ENCODE assay signal across 9 cellular contexts in the genomic region with DNA sequence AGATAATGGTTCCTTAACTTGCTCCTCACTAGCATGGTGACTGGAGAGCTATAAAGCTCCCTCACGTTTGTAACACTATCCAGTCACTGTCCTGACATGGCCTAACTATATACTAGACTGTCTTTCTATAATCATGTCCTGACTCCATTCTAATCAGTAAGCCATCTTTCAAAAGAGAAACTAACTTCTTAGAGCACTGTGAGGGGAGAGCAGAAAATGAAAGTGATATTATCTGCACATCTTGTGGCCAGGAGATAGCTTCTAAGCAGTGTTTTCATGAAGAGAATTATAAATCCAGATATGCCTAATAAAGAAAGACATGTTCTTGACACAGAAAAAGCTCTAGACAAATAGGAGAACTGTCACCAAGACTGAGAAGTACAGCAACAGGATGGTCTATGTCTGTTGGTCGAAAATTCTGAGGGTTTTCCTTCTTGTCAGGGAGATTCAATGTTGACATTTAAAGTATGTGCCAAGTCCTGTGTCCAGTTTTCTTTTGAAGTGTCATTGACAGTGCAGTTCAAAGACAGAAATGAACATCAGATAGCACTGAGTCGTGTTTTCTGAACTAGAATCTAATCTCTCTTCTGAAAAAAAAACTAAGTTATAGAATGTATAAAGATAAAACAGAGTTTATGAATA.
DNase-seq lines count a peak whose midpoint lies in the region; ATAC-seq and TF ChIP-seq lines count a peak whose summit lies in the region.
"Had no signal": no experiment of that assay in that cellular context is flagged by ENCODE, and none has a peak within 500 bp of the region (broad histone marks: within the 10 kb centered on the region; RNA-seq: fewer than 3 reads in every experiment).

No MANE protein-coding gene starts in this region.

- no peak overlapping the region for H3K4me3 ChIP-seq in colonic mucosa

- ATAC-seq in GM19035 (IDR thresholded peaks at IDR 0.05; ENCODE audit: unreplicated experiment), result peak; percentile 99
- ATAC-seq in HG02884 (IDR thresholded peaks at IDR 0.05; ENCODE audit: unreplicated experiment), result peak; percentile 98
- no peak for ATAC-seq in activated naive CD4-positive, alpha-beta T cell treated with anti-CD3 and anti-CD28 coated beads, Interleukin-2, amount 50 U/mL, for 72 hours

- H3K4me1 ChIP-seq in colonic mucosa, result no peaks in the 10 kb centered on the region

- no peaks in the 10 kb centered on the region for H3K36me3 ChIP-seq in colonic mucosa

- H3K9ac ChIP-seq in colonic mucosa (ENCODE audit: low read depth in 2 of 2, low read length in 2 of 2), result no peak overlapping the region

- no peak for TF ChIP-seq CTCF in colonic mucosa (IDR thresholded peaks at IDR 0.05)

- H3K27ac Mint-ChIP-seq in activated naive CD4-positive, alpha-beta T cell treated with anti-CD3 and anti-CD28 coated beads, Interleukin-2, amount 50 U/mL, for 72 hours, result peak overlapping the region in 1 of 2 donors; percentile 14

- no peaks in the 10 kb centered on the region for H3K36me3 Mint-ChIP-seq in activated naive CD4-positive, alpha-beta T cell treated with anti-CD3 and anti-CD28 coated beads, Interleukin-2, amount 50 U/mL, for 72 hours

- H3K9me3 Mint-ChIP-seq in activated naive CD4-positive, alpha-beta T cell treated with anti-CD3 and anti-CD28 coated beads, Interleukin-2, amount 50 U/mL, for 72 hours, result peaks cover 0 to 7% of the 10 kb centered on the region in 2 donors

- H3K9me3 ChIP-seq in colonic mucosa, result no peaks in the 10 kb centered on the region

- no peaks in the 10 kb centered on the region for H3K27me3 ChIP-seq in colonic mucosa

- DNase-seq in AML-193 (lab: John Stamatoyannopoulos, UW) (peak; percentile 74 to 82), NOMO-1 treated with DMSO at 0.1 percent for 48 hours (lab: John Stamatoyannopoulos, UW; ENCODE audit: unreplicated experiment) (peak; percentile 68), MV-4-11 (lab: John Stamatoyannopoulos, UW) (no peak), dermis blood vessel endothelial cell (no peak), colonic mucosa (no peak)
- DNase-seq in activated naive CD4-positive, alpha-beta T cell treated with anti-CD3 and anti-CD28 coated beads, Interleukin-2, amount 50 U/mL, for 72 hours (ENCODE audit: low spot score in 2 of 2), result no peak
- DNase-seq: activated CD4-positive, alpha-beta T cell treated with anti-CD3 and anti-CD28 coated beads for 1 hour had no signal

- no peak overlapping the region for H3K27ac ChIP-seq in colonic mucosa

- intact Hi-C loops in colonic mucosa (cut with DNase I), result no loop called here

Comparison
In these comparisons a context has a peak if more than half of its experiments do, and no peak if none do; other contexts are left out.
1. DNase-seq: peak in AML-193 (2 of 2) and NOMO-1 treated with DMSO at 0.1 percent for 48 hours (single experiment); none in MV-4-11 (single experiment), dermis blood vessel endothelial cell (single experiment), activated naive CD4-positive, alpha-beta T cell treated with anti-CD3 and anti-CD28 coated beads, Interleukin-2, amount 50 U/mL, for 72 hours (0 of 2) and colonic mucosa (single experiment).
2. ATAC-seq: peak in GM19035 (single experiment) and HG02884 (single experiment); none in activated naive CD4-positive, alpha-beta T cell treated with anti-CD3 and anti-CD28 coated beads, Interleukin-2, amount 50 U/mL, for 72 hours (0 of 2).